Comparison of ENCODE assay signal across 1 cellular context in genomic region chr18:156514-157230, GRCh38.
TF ChIP-seq lines count a peak whose summit lies in the region.

No MANE protein-coding gene starts in this region.

TF ChIP-seq in IMR-90, 13 proteins besides CTCF, POLR2A, EP300 and RAD21:
- TF ChIP-seq BHLHE40 (IDR thresholded peaks at IDR 0.05; ENCODE audit: low read depth, low read length) = no peak
- TF ChIP-seq USF2 (IDR thresholded peaks at IDR 0.05; ENCODE audit: low read depth, low read length) = no peak
- no peak for TF ChIP-seq RFX5 (IDR thresholded peaks at IDR 0.05; ENCODE audit: low read depth, low read length)
- peak; percentile 11; the same call in 1 of the 2 replicates for TF ChIP-seq MAFK (IDR thresholded peaks at IDR 0.05; ENCODE audit: low read depth, low read length)
- 0 out of 2 replicates have a peak, but pooled peaks have one; percentile 13 for TF ChIP-seq CEBPB (IDR thresholded peaks at IDR 0.05; ENCODE audit: low read depth, low read length)
- TF ChIP-seq SMC3 (IDR thresholded peaks at IDR 0.05; ENCODE audit: low read depth, low read length) = no peak
- TF ChIP-seq ELK1 (IDR thresholded peaks at IDR 0.05; ENCODE audit: borderline replicate concordance, low read depth, low read length) = no peak
- no peak for TF ChIP-seq RCOR1 (IDR thresholded peaks at IDR 0.05; ENCODE audit: insufficient replicate concordance, low read length)
- TF ChIP-seq CHD1 (IDR thresholded peaks at IDR 0.05; ENCODE audit: low read depth, low read length) = no peak
- no peak for TF ChIP-seq MXI1 (IDR thresholded peaks at IDR 0.05; ENCODE audit: borderline replicate concordance, low read depth, low read length)
- no peak for TF ChIP-seq NFE2L2 (IDR thresholded peaks at IDR 0.05; ENCODE audit: low read depth, low read length)
- no peak for TF ChIP-seq MAZ (IDR thresholded peaks at IDR 0.05; ENCODE audit: borderline replicate concordance, low read depth, low read length)
- no peak for TF ChIP-seq FOS (IDR thresholded peaks at IDR 0.05; ENCODE audit: low read depth, low read length)
